ENCODE assay signal across 7 cellular contexts in genomic region chr2:187138240-187138639, GRCh38.
DNase-seq lines count a peak whose midpoint lies in the region; ATAC-seq and TF ChIP-seq lines count a peak whose summit lies in the region.

No MANE protein-coding gene starts in this region.

- H3K4me3 ChIP-seq in right lobe of liver (no peak overlapping the region), dorsolateral prefrontal cortex (no peak overlapping the region)

- no peak for TF ChIP-seq POLR2A in right lobe of liver (IDR thresholded peaks at IDR 0.05)

- H3K27ac Mint-ChIP-seq in brain = no peak overlapping the region
- H3K27ac Mint-ChIP-seq in stimulated activated effector memory CD8-positive, alpha-beta T cell treated with anti-CD3 and anti-CD28 coated beads, Interleukin-12 subunit alpha, Interleukin-12 subunit beta, amount 100 ng/mL, for 72 hours = no peak overlapping the region

- no peaks in the 10 kb centered on the region for H3K4me1 Mint-ChIP-seq in brain
- H3K4me1 Mint-ChIP-seq in stimulated activated effector memory CD8-positive, alpha-beta T cell treated with anti-CD3 and anti-CD28 coated beads, Interleukin-12 subunit alpha, Interleukin-12 subunit beta, amount 100 ng/mL, for 72 hours = no peaks in the 10 kb centered on the region

- no peaks in the 10 kb centered on the region for H3K9me3 ChIP-seq in right lobe of liver

- H3K27me3 ChIP-seq in right lobe of liver (no peaks in the 10 kb centered on the region), dorsolateral prefrontal cortex (no peaks in the 10 kb centered on the region)

- ATAC-seq in GM18519 (IDR thresholded peaks at IDR 0.05; ENCODE audit: low FRiP score, unreplicated experiment) = peak; percentile 57
- ATAC-seq in right lobe of liver = peak; percentile 46 to 71 (median 60)
- ATAC-seq in stimulated activated effector memory CD8-positive, alpha-beta T cell treated with anti-CD3 and anti-CD28 coated beads, Interleukin-12 subunit alpha, Interleukin-12 subunit beta, amount 100 ng/mL, for 72 hours = no peak

- H3K27me3 Mint-ChIP-seq in brain = no peaks in the 10 kb centered on the region

- DNase-seq in HPDE6-E6E7 (ENCODE audit: extremely low spot score) (peak; percentile 8), right lobe of liver (peak in 2 of 3 donors; percentile 26 to 45), dorsolateral prefrontal cortex (no peak), NCI-H1092 treated with DMSO at 0.1 percent for 48 hours (lab: John Stamatoyannopoulos, UW) (no peak)
- DNase-seq in stimulated activated effector memory CD8-positive, alpha-beta T cell treated with anti-CD3 and anti-CD28 coated beads, Interleukin-12 subunit alpha, Interleukin-12 subunit beta, amount 100 ng/mL, for 72 hours (ENCODE audit: low spot score in 2 of 2) = no peak

- no peaks in the 10 kb centered on the region for H3K36me3 ChIP-seq in right lobe of liver

- H3K27ac ChIP-seq in right lobe of liver (no peak overlapping the region), dorsolateral prefrontal cortex (no peak overlapping the region)

- no peak overlapping the region for H3K4me3 Mint-ChIP-seq in brain
- H3K4me3 Mint-ChIP-seq in stimulated activated effector memory CD8-positive, alpha-beta T cell treated with anti-CD3 and anti-CD28 coated beads, Interleukin-12 subunit alpha, Interleukin-12 subunit beta, amount 100 ng/mL, for 72 hours = no peak overlapping the region

- H3K4me1 ChIP-seq in right lobe of liver = no peaks in the 10 kb centered on the region

- H3K9me3 Mint-ChIP-seq in brain = no peaks in the 10 kb centered on the region
- H3K9me3 Mint-ChIP-seq in stimulated activated effector memory CD8-positive, alpha-beta T cell treated with anti-CD3 and anti-CD28 coated beads, Interleukin-12 subunit alpha, Interleukin-12 subunit beta, amount 100 ng/mL, for 72 hours = peaks cover 2% of the 10 kb centered on the region

- intact Hi-C loops in right lobe of liver (cut with DNase I) (no loop called here), dorsolateral prefrontal cortex (cut with DNase I) (no loop called here)

- 22% methylated on average over 1 of the region's 1 CpG for WGBS in right lobe of liver (ENCODE audit: insufficient coverage, low coverage, low lambda C conversion rate, missing lambda C conversion rate)

- TF ChIP-seq CTCF in brain (conservative IDR thresholded peaks at IDR 0.05) = peak; percentile 40 to 48
- peak; percentile 23 to 46 (median 40) for TF ChIP-seq CTCF in right lobe of liver (IDR thresholded peaks at IDR 0.05)
- TF ChIP-seq CTCF in dorsolateral prefrontal cortex (IDR thresholded peaks at IDR 0.05 in 54 of 56, conservative IDR thresholded peaks at IDR 0.05 in 2 of 56; ENCODE audit: low read depth in 1 of 56, partially characterized antibody in 56 of 56) = peak in 22 of 56 donors; percentile 8 to 48 (median 24)

- no peaks in the 10 kb centered on the region for H3K36me3 Mint-ChIP-seq in brain
- no peaks in the 10 kb centered on the region for H3K36me3 Mint-ChIP-seq in stimulated activated effector memory CD8-positive, alpha-beta T cell treated with anti-CD3 and anti-CD28 coated beads, Interleukin-12 subunit alpha, Interleukin-12 subunit beta, amount 100 ng/mL, for 72 hours

Comparison
In these comparisons a context has a peak if more than half of its experiments do, and no peak if none do; other contexts are left out.
1. DNase-seq: peak in HPDE6-E6E7 (single experiment) and right lobe of liver (2 of 3); none in dorsolateral prefrontal cortex (0 of 10), NCI-H1092 treated with DMSO at 0.1 percent for 48 hours (single experiment) and stimulated activated effector memory CD8-positive, alpha-beta T cell treated with anti-CD3 and anti-CD28 coated beads, Interleukin-12 subunit alpha, Interleukin-12 subunit beta, amount 100 ng/mL, for 72 hours (0 of 2).